Comparison of ENCODE assay signal across 1 cellular context in the genomic region with DNA sequence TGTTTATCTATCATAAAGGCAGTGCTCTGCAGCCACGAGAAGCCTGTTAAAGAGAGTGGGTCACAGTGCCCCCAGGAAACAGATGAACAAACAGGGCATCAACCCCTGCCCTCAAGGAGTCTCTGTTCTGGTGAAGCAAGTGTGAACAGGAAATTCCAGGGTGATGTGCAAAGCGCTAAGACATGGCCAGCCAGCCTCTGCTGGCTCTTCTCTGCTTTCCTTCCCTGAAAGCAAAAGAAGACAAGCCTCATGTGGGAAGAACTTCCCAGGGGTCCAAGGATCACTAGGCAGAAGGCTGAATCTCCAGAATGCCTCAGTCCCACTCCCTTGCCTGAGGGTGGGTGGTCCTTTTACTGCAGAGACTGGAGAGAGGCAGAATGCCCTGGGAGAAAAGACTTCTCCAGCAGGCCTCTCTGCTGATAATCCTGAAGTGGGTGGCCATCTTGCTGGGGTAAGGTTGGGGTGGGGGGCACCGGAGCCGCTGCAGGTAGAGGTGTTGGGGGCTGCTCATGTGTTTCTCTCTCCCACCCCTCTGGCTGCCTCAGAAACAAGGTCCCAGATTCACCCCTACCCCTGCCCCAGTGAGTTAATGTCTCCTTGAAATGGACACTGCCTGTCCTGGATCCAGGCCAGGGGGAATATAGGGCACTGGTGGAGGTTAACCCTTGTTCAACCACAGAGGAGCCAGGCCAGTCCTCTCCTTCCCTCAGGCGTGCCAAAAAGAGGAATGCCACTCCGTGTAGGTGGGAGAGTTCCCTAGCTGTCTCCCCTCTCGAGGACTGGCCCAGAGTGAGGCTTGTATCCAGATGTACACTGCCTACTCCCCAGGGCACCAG.
TF ChIP-seq lines count a peak whose summit lies in the region.

No MANE protein-coding gene starts in this region.

TF ChIP-seq in HepG2, 621 proteins besides CTCF, POLR2A, EP300 and RAD21:
- TF ChIP-seq ZNF652 (CRISPR knock-in tag; IDR thresholded peaks at IDR 0.05; ENCODE audit: borderline replicate concordance, low read depth) (peak; percentile 56), ZNF101 (CRISPR knock-in tag; IDR thresholded peaks at IDR 0.05; ENCODE audit: borderline replicate concordance, low read depth) (no peak)
TF ChIP-seq in HepG2: peak in this region for 1.
